Comparison of ENCODE assay signal across 1 cellular context in genomic region chr19:40576585-40577451, GRCh38.
TF ChIP-seq lines count a peak whose summit lies in the region.

Gene SHKBP1 (plus strand): TSS chr19:40576873. CDS start chr19:40576900, 27 bp downstream.

TF ChIP-seq in SK-N-SH, 30 proteins besides CTCF, POLR2A, EP300 and RAD21 (continued from another document):
- no peak for TF ChIP-seq REST (IDR thresholded peaks at IDR 0.05; ENCODE audit: low read depth, low read length)
- TF ChIP-seq POLR2AphosphoS5 (IDR thresholded peaks at IDR 0.05; ENCODE audit: low read depth, low read length): 0 out of 2 replicates have a peak, but pooled peaks have one; percentile 21
- no peak for TF ChIP-seq TCF12 (IDR thresholded peaks at IDR 0.05)
- TF ChIP-seq MXI1 (IDR thresholded peaks at IDR 0.05; ENCODE audit: low read depth, low read length): peak; percentile 52; the same call in 1 of the 2 replicates
- TF ChIP-seq TAF1 (IDR thresholded peaks at IDR 0.05; ENCODE audit: borderline replicate concordance, low read depth, low read length): peak; percentile 70; the same call in 1 of the 2 replicates
- TF ChIP-seq USF1 (IDR thresholded peaks at IDR 0.05; ENCODE audit: borderline replicate concordance, low read depth): no peak
- no peak for TF ChIP-seq GATA2 (CRISPR knock-in tag; IDR thresholded peaks at IDR 0.05)
- TF ChIP-seq RFX5 (IDR thresholded peaks at IDR 0.05; ENCODE audit: low read length): no peak
